In the genomic region with DNA sequence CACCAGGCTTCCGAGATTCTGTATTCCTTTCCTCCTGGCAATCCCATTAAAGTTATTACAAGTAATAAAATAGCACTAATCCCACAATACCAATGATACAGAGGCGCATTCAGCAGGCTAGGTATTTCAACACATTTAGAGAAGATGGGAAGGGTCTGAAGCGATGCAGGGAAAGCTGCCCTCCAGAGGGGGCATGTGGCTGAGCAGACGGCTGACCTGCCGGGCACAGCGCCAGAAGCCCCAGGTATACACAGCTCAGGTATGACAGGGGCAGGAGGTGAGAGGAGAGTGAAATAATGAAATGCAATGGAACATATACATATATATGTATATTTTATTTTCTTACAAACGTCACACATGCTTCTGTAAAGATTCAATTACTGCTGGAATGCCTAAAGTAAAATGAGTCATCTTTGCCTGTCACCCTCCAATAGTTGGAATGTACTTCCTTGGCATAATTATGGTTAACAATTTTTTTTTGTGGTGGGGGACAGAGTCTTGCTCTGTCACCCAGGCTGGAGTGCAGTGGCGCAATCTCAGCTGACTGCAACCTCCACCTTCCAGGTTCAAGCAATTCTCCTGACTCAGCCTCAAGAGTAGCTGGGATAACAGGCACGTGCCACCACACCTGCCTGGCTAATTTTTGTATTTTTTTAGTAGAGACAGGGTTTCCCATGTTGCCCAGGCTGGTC, we compare ENCODE assay signal across 21 cellular contexts. TPM values are rescaled to one million over a fixed set of nuclear protein-coding genes. Genes with fewer than 3 reads are reported as not detected.
A peak's percentile ranks its signal among the peaks of the same experiment; 100 is the strongest.
DNase-seq lines count a peak whose midpoint lies in the region; ATAC-seq, FAIRE-seq and TF ChIP-seq lines count a peak whose summit lies in the region.
"Had no signal": no experiment of that assay in that cellular context is flagged by ENCODE, and none has a peak within 500 bp of the region (broad histone marks: within the 10 kb centered on the region; RNA-seq: fewer than 3 reads in every experiment).

No MANE protein-coding gene starts in this region.

- H3K4me1 ChIP-seq in HepG2 (ENCODE audit: insufficient read depth, low read length) (no peaks in the 10 kb centered on the region), right lobe of liver (no peaks in the 10 kb centered on the region)
- H3K4me1 ChIP-seq: right atrium auricular region, vagina had no signal

- POLR2A ChIA-PET in HepG2 (lab: Yijun Ruan, JAX) = no interaction called here

- CTCF ChIA-PET in HepG2 (lab: Yijun Ruan, JAX; ENCODE audit: low intra/inter-chr PET ratio, low total read pairs) = no interaction called here

- TF ChIP-seq RAD21 in HepG2 (CRISPR knock-in tag; IDR thresholded peaks at IDR 0.05) = no peak

- H3K27me3 ChIP-seq in HepG2 (ENCODE audit: control insufficient read depth in 1 of 2, insufficient read depth in 2 of 2, low read length in 2 of 2) = peaks cover 0 to 6% of the 10 kb centered on the region in 2 experiments; a peak in 2 of 5 replicates
- H3K27me3 ChIP-seq in right lobe of liver = no peaks in the 10 kb centered on the region
- H3K27me3 ChIP-seq: colonic mucosa, right atrium auricular region, SJSA1, vagina had no signal

- H3K9ac ChIP-seq in HepG2 (ENCODE audit: insufficient read depth, low read depth, low read length) = no peak overlapping the region

- 19% methylated on average over 9 of the region's 9 CpGs for WGBS in HepG2 (ENCODE audit: low lambda C conversion rate)
- 79% methylated on average over 8 of the region's 9 CpGs for WGBS in right lobe of liver (ENCODE audit: insufficient coverage, low coverage, low lambda C conversion rate, missing lambda C conversion rate)

- ATAC-seq in HepG2 (peak; percentile 47), right lobe of liver (no peak), HG02973 (IDR thresholded peaks at IDR 0.05; ENCODE audit: unreplicated experiment) (no peak)
- ATAC-seq: activated CD8-positive, alpha-beta memory T cell treated with anti-CD3 and anti-CD28 coated beads, Interleukin-2, amount 10 ng/mL, durations not matched to agents 7 days and 5 days; naive thymus-derived CD8-positive, alpha-beta T cell; stimulated activated effector memory CD8-positive, alpha-beta T cell treated with anti-CD3 and anti-CD28 coated beads, Interleukin-12 subunit alpha, Interleukin-12 subunit beta, amount 100 ng/mL, for 72 hours had no signal

- H3K36me3 ChIP-seq in HepG2 (replicated peaks in 1 of 2; ENCODE audit: control insufficient read depth in 1 of 2, insufficient read depth in 2 of 2, low read length in 2 of 2) (no peaks in the 10 kb centered on the region), right lobe of liver (no peaks in the 10 kb centered on the region)
- H3K36me3 ChIP-seq: colonic mucosa, right atrium auricular region, SJSA1, vagina had no signal

- H4K20me1 ChIP-seq in HepG2 (ENCODE audit: insufficient read depth, low read length) = no peaks in the 10 kb centered on the region

- TF ChIP-seq EP300 in HepG2 (IDR thresholded peaks at IDR 0.05; ENCODE audit: low read depth in 2 of 2, low read length in 2 of 2) (no peak), HepG2 (CRISPR knock-in tag; IDR thresholded peaks at IDR 0.05; ENCODE audit: borderline replicate concordance) (no peak)

- H3K79me2 ChIP-seq in HepG2 (ENCODE audit: insufficient read depth, low read length) = no peaks in the 10 kb centered on the region

- FAIRE-seq in HepG2 (lab: Jason Lieb, UNC) = no peak
- FAIRE-seq: H54 had no signal

- in situ Hi-C loops in HepG2 (cut with HindIII; ENCODE audit: extremely low pct_ligation_motif_present, low pct_unique_long_range_greater_than_20kb) = loop anchor here (25.0 kb wide), 1 partner anchor 361 kb away; no protein-coding TSS in a partner anchor

- DNase-seq in HepG2 (ENCODE audit: low spot score) (no peak), right lobe of liver (no peak), RPMI7951 (ENCODE audit: low read depth) (peak; percentile 68), fibroblast of gingiva (ENCODE audit: low read depth) (peak; percentile 49), NCI-H510A (lab: John Stamatoyannopoulos, UW) (no peak), NCI-H526 (lab: John Stamatoyannopoulos, UW) (no peak), hepatic stellate cell (ENCODE audit: low spot score) (no peak)
- DNase-seq: activated CD8-positive, alpha-beta memory T cell treated with anti-CD3 and anti-CD28 coated beads, Interleukin-2, amount 10 ng/mL, durations not matched to agents 7 days and 5 days; activated naive CD8-positive, alpha-beta T cell treated with anti-CD3 and anti-CD28 coated beads, Interleukin-2, amount 10 ng/mL, durations not matched to agents 7 days and 5 days; colonic mucosa; DND-41; naive thymus-derived CD8-positive, alpha-beta T cell; NCI-H1092 treated with DMSO at 0.1 percent for 48 hours; NCI-H524 treated with DMSO at 0.1 percent for 48 hours; stimulated activated CD4-positive, alpha-beta T cell treated with anti-CD3 and anti-CD28 coated beads, Interleukin-4, amount 100 ng/mL, for 1 hour had no signal

- H3K9me3 ChIP-seq in HepG2 (ENCODE audit: low read length) (no peaks in the 10 kb centered on the region), right lobe of liver (no peaks in the 10 kb centered on the region)
- H3K9me3 ChIP-seq: colonic mucosa, right atrium auricular region, SJSA1, vagina had no signal

- intact Hi-C loops in HepG2 (cut with micrococcal nuclease; ENCODE audit: unreplicated experiment) = no loop called here
- intact Hi-C loops in right lobe of liver (cut with DNase I) = no loop called here

- H3K27ac ChIP-seq in HepG2 (ENCODE audit: extremely low read length, insufficient read depth, low read length) = no peak overlapping the region
- H3K27ac ChIP-seq in right lobe of liver = no peak overlapping the region
- H3K27ac ChIP-seq: colonic mucosa, right atrium auricular region, SJSA1, vagina had no signal

- H3K4me3 ChIP-seq in HepG2 (replicated peaks in 1 of 3; ENCODE audit: insufficient read depth in 1 of 3, low read depth in 2 of 3, low read length in 3 of 3) = no peak overlapping the region
- no peak overlapping the region for H3K4me3 ChIP-seq in right lobe of liver
- H3K4me3 ChIP-seq: colonic mucosa, right atrium auricular region, SJSA1, vagina had no signal

- H3K4me2 ChIP-seq in HepG2 (ENCODE audit: low read depth, low read length) = no peak overlapping the region

- TF ChIP-seq CTCF in HepG2 (CRISPR knock-in tag; IDR thresholded peaks at IDR 0.05) (no peak), right lobe of liver (IDR thresholded peaks at IDR 0.05) (no peak)

- BruUV-seq in HepG2 (replicated peaks; lab: Mats Ljungman, UMichigan) = no TSS peak

- H2AFZ ChIP-seq in HepG2 (ENCODE audit: low read length) = no peak overlapping the region

- no peak for TF ChIP-seq POLR2A in HepG2 (IDR thresholded peaks at IDR 0.05; ENCODE audit: insufficient read depth in 1 of 2, low read depth in 2 of 2, low read length in 2 of 2)
- TF ChIP-seq POLR2A in right lobe of liver (IDR thresholded peaks at IDR 0.05) = no peak

TF ChIP-seq in HepG2, 621 proteins besides CTCF, POLR2A, EP300 and RAD21 (continues in another document):
- TF ChIP-seq ZNF3 (CRISPR knock-in tag; IDR thresholded peaks at IDR 0.05) (no peak), GZF1 (CRISPR knock-in tag; IDR thresholded peaks at IDR 0.05) (no peak), ZSCAN30 (CRISPR knock-in tag; IDR thresholded peaks at IDR 0.05) (no peak), ZNF263 (CRISPR knock-in tag; IDR thresholded peaks at IDR 0.05) (no peak), ZNF746 (CRISPR knock-in tag; IDR thresholded peaks at IDR 0.05) (no peak), TBX3 (IDR thresholded peaks at IDR 0.05; ENCODE audit: borderline replicate concordance) (no peak), MXI1 (IDR thresholded peaks at IDR 0.05; ENCODE audit: borderline replicate concordance, low read depth, low read length) (no peak), ZNF567 (CRISPR knock-in tag; IDR thresholded peaks at IDR 0.05; ENCODE audit: borderline replicate concordance) (no peak), FOXA1 (IDR thresholded peaks at IDR 0.05) (no peak), FOXA1 (CRISPR knock-in tag; IDR thresholded peaks at IDR 0.05) (no peak)
- TF ChIP-seq, protein P1, sequence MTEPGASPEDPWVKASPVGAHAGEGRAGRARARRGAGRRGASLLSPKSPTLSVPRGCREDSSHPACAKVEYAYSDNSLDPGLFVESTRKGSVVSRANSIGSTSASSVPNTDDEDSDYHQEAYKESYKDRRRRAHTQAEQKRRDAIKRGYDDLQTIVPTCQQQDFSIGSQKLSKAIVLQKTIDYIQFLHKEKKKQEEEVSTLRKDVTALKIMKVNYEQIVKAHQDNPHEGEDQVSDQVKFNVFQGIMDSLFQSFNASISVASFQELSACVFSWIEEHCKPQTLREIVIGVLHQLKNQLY (CRISPR knock-in tag; IDR thresholded peaks at IDR 0.05) = no peak

RNA-seq across cellular contexts. Expression of a gene that starts 21.3 kb away (rescaled TPM):
- total RNA-seq in HepG2 (2016; rRNA removed; fragmentation: Illumina TruSeq; extraction: Trizol) (18.7 and 21.4 TPM in 2 replicates), right lobe of liver (10 to 100 TPM in 1 of 6 experiments, 1 to 10 TPM in 5; 5.6 to 10.6 (median 6.8) TPM)
- 2.2 and 3.1 TPM in 2 replicates for total RNA-seq in HepG2 (2016; cell fraction: cytosol; rRNA removed; fragmentation: Illumina TruSeq; extraction: Trizol; ENCODE audit: low read depth)
- total RNA-seq in HepG2 (2016; cell fraction: insoluble cytoplasmic fraction; rRNA removed; fragmentation: Illumina TruSeq; extraction: Trizol) = 18.5 and 22.0 TPM in 2 replicates
- 7.9 and 8.4 TPM in 2 replicates for total RNA-seq in HepG2 (2016; cell fraction: membrane; rRNA removed; fragmentation: Illumina TruSeq; extraction: Trizol)
- total RNA-seq in HepG2 (2016; cell fraction: nucleus; rRNA removed; fragmentation: Illumina TruSeq; extraction: Trizol) = 24.3 and 25.6 TPM in 2 replicates
- polyA plus RNA-seq in HepG2 (2011; rRNA removed) = 14.1 and 17.0 TPM in 2 replicates
- 7.8 and 10.0 TPM in 2 replicates for polyA plus RNA-seq in HepG2 (2011; cell fraction: cytosol; rRNA removed)
- polyA plus RNA-seq in HepG2 (2011; cell fraction: nucleus; rRNA removed) = 10.9 and 11.0 TPM in 2 replicates
- polyA plus RNA-seq in HepG2 (2012) = 13.3 and 14.9 TPM in 2 replicates
- 1.8 and 2.0 TPM in 2 replicates for polyA plus RNA-seq in HepG2 (2016; cell fraction: cytosol; fragmentation: Illumina TruSeq; extraction: Trizol; ENCODE audit: low read depth)
- 24.1 and 24.4 TPM in 2 replicates for polyA plus RNA-seq in HepG2 (2016; cell fraction: insoluble cytoplasmic fraction; fragmentation: Illumina TruSeq; extraction: Trizol; ENCODE audit: low read depth)
- 5.4 TPM in 2 replicates for polyA plus RNA-seq in HepG2 (2016; cell fraction: membrane; fragmentation: Illumina TruSeq; extraction: Trizol; ENCODE audit: low read depth)
- polyA plus RNA-seq in HepG2 (2016; cell fraction: nucleus; fragmentation: Illumina TruSeq; extraction: Trizol; ENCODE audit: insufficient read depth, low read depth) = 21.6 and 21.7 TPM in 2 replicates
- 11.8 and 17.2 TPM in 2 replicates for polyA minus RNA-seq in HepG2 (2011; rRNA and poly(A)+ RNA removed; ENCODE audit: low replicate concordance)
- 8.8 and 10.6 TPM in 2 replicates for polyA minus RNA-seq in HepG2 (2011; cell fraction: cytosol; rRNA and poly(A)+ RNA removed)
- polyA minus RNA-seq in HepG2 (2011; cell fraction: nucleus; rRNA and poly(A)+ RNA removed) = 65.3 and 67.1 TPM in 2 replicates
- 15.6 and 16.9 TPM in 2 replicates for total RNA-seq in RPMI7951 (2014; rRNA removed; shearing (Covaris generic))

Comparison
In these comparisons a context has a peak if more than half of its experiments do, and no peak if none do; other contexts are left out.
1. DNase-seq: peak in RPMI7951 (single experiment) and fibroblast of gingiva (single experiment); none in HepG2 (single experiment), right lobe of liver (0 of 3), NCI-H510A (single experiment), NCI-H526 (0 of 2) and hepatic stellate cell (single experiment).